1 cellular context compared by ENCODE assay signal in the genomic region with DNA sequence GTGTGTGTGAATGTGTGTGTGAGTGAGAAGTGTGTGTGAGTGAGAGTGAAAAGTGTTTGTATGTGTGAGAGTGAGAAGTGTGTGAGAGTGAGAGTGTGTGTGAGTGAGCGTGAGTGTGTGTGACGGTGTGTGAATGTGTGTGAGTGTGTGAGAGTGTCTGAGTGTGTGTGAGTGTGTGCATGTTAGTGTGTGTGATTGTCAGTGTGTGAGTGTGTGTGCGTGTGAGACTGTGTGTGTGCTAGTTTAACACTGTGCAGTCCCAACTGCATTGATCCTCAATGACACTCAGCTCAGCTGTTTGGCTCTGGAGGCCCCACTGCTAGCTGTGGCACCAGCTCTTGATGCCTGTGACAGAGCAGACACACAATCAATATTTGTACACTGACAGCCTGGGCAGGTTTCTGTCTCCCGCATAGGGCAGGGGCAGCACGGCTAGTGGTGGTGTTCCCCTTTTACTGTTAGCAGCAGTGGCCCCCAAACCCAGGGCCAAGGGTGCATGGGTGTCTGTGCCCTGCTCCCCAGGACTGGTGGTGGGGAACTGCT.
TF ChIP-seq lines count a peak whose summit lies in the region.

No MANE protein-coding gene starts in this region.

TF ChIP-seq in HepG2, 621 proteins besides CTCF, POLR2A, EP300 and RAD21 (continued from another document and continues in another):
- TF ChIP-seq, protein P1, sequence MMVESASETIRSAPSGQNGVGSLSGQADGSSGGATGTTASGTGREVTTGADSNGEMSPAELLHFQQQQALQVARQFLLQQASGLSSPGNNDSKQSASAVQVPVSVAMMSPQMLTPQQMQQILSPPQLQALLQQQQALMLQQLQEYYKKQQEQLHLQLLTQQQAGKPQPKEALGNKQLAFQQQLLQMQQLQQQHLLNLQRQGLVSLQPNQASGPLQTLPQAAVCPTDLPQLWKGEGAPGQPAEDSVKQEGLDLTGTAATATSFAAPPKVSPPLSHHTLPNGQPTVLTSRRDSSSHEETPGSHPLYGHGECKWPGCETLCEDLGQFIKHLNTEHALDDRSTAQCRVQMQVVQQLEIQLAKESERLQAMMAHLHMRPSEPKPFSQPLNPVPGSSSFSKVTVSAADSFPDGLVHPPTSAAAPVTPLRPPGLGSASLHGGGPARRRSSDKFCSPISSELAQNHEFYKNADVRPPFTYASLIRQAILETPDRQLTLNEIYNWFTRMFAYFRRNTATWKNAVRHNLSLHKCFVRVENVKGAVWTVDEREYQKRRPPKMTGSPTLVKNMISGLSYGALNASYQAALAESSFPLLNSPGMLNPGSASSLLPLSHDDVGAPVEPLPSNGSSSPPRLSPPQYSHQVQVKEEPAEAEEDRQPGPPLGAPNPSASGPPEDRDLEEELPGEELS (CRISPR knock-in tag; IDR thresholded peaks at IDR 0.05): peak; percentile 16; the same call in 1 of the 2 replicates
- TF ChIP-seq, protein P2, sequence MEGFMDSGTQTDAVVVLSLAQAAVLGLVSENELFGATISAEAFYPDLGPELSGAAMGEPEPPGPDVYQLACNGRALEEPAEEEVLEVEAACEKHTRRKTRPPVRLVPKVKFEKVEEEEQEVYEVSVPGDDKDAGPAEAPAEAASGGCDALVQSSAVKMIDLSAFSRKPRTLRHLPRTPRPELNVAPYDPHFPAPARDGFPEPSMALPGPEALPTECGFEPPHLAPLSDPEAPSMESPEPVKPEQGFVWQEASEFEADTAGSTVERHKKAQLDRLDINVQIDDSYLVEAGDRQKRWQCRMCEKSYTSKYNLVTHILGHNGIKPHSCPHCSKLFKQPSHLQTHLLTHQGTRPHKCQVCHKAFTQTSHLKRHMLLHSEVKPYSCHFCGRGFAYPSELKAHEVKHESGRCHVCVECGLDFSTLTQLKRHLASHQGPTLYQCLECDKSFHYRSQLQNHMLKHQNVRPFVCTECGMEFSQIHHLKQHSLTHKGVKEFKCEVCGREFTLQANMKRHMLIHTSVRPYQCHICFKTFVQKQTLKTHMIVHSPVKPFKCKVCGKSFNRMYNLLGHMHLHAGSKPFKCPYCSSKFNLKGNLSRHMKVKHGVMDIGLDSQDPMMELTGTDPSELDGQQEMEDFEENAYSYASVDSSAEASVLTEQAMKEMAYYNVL (CRISPR knock-in tag; IDR thresholded peaks at IDR 0.05; ENCODE audit: borderline replicate concordance): 0 out of 2 replicates have a peak, but pooled peaks have one; percentile 36
- TF ChIP-seq SP5 (CRISPR knock-in tag; IDR thresholded peaks at IDR 0.05; ENCODE audit: borderline replicate concordance, low read depth): no peak
- TF ChIP-seq KDM2A (CRISPR knock-in tag; IDR thresholded peaks at IDR 0.05; ENCODE audit: borderline replicate concordance, low read depth): peak; percentile 13; the same call in 1 of the 2 replicates
- TF ChIP-seq SALL1 (CRISPR knock-in tag; IDR thresholded peaks at IDR 0.05): peak; percentile 54; the same call in 1 of the 2 replicates
- TF ChIP-seq ZNF616 (CRISPR knock-in tag; IDR thresholded peaks at IDR 0.05; ENCODE audit: low read depth): 0 out of 2 replicates have a peak, but pooled peaks have one; percentile 48
- peak; percentile 22; the same call in 1 of the 2 replicates for TF ChIP-seq ISL2 (CRISPR knock-in tag; IDR thresholded peaks at IDR 0.05)
- TF ChIP-seq TOPORS (CRISPR knock-in tag; IDR thresholded peaks at IDR 0.05): no peak
- peak; percentile 37 for TF ChIP-seq PHB2 (IDR thresholded peaks at IDR 0.05; ENCODE audit: partially characterized antibody)
- TF ChIP-seq, protein P3, sequence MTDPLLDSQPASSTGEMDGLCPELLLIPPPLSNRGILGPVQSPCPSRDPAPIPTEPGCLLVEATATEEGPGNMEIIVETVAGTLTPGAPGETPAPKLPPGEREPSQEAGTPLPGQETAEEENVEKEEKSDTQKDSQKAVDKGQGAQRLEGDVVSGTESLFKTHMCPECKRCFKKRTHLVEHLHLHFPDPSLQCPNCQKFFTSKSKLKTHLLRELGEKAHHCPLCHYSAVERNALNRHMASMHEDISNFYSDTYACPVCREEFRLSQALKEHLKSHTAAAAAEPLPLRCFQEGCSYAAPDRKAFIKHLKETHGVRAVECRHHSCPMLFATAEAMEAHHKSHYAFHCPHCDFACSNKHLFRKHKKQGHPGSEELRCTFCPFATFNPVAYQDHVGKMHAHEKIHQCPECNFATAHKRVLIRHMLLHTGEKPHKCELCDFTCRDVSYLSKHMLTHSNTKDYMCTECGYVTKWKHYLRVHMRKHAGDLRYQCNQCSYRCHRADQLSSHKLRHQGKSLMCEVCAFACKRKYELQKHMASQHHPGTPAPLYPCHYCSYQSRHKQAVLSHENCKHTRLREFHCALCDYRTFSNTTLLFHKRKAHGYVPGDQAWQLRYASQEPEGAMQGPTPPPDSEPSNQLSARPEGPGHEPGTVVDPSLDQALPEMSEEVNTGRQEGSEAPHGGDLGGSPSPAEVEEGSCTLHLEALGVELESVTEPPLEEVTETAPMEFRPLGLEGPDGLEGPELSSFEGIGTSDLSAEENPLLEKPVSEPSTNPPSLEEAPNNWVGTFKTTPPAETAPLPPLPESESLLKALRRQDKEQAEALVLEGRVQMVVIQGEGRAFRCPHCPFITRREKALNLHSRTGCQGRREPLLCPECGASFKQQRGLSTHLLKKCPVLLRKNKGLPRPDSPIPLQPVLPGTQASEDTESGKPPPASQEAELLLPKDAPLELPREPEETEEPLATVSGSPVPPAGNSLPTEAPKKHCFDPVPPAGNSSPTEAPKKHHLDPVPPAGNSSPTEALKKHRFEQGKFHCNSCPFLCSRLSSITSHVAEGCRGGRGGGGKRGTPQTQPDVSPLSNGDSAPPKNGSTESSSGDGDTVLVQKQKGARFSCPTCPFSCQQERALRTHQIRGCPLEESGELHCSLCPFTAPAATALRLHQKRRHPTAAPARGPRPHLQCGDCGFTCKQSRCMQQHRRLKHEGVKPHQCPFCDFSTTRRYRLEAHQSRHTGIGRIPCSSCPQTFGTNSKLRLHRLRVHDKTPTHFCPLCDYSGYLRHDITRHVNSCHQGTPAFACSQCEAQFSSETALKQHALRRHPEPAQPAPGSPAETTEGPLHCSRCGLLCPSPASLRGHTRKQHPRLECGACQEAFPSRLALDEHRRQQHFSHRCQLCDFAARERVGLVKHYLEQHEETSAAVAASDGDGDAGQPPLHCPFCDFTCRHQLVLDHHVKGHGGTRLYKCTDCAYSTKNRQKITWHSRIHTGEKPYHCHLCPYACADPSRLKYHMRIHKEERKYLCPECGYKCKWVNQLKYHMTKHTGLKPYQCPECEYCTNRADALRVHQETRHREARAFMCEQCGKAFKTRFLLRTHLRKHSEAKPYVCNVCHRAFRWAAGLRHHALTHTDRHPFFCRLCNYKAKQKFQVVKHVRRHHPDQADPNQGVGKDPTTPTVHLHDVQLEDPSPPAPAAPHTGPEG (CRISPR knock-in tag; IDR thresholded peaks at IDR 0.05): no peak
- TF ChIP-seq RELA (CRISPR knock-in tag; IDR thresholded peaks at IDR 0.05): no peak
- TF ChIP-seq ZKSCAN5 (CRISPR knock-in tag; IDR thresholded peaks at IDR 0.05): no peak
- TF ChIP-seq ZNF33B (CRISPR knock-in tag; IDR thresholded peaks at IDR 0.05): no peak
- TF ChIP-seq SOX6 (IDR thresholded peaks at IDR 0.05): no peak
- peak; percentile 64 for TF ChIP-seq SOX6 (CRISPR knock-in tag; IDR thresholded peaks at IDR 0.05)
- TF ChIP-seq, protein P4, sequence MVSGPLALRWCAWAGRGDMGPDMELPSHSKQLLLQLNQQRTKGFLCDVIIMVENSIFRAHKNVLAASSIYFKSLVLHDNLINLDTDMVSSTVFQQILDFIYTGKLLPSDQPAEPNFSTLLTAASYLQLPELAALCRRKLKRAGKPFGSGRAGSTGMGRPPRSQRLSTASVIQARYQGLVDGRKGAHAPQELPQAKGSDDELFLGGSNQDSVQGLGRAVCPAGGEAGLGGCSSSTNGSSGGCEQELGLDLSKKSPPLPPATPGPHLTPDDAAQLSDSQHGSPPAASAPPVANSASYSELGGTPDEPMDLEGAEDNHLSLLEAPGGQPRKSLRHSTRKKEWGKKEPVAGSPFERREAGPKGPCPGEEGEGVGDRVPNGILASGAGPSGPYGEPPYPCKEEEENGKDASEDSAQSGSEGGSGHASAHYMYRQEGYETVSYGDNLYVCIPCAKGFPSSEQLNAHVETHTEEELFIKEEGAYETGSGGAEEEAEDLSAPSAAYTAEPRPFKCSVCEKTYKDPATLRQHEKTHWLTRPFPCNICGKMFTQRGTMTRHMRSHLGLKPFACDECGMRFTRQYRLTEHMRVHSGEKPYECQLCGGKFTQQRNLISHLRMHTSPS (CRISPR knock-in tag; IDR thresholded peaks at IDR 0.05; ENCODE audit: low read depth): peak; percentile 88
- TF ChIP-seq, protein P5, sequence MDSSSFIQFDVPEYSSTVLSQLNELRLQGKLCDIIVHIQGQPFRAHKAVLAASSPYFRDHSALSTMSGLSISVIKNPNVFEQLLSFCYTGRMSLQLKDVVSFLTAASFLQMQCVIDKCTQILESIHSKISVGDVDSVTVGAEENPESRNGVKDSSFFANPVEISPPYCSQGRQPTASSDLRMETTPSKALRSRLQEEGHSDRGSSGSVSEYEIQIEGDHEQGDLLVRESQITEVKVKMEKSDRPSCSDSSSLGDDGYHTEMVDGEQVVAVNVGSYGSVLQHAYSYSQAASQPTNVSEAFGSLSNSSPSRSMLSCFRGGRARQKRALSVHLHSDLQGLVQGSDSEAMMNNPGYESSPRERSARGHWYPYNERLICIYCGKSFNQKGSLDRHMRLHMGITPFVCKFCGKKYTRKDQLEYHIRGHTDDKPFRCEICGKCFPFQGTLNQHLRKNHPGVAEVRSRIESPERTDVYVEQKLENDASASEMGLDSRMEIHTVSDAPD (CRISPR knock-in tag; IDR thresholded peaks at IDR 0.05): peak; percentile 58; the same call in 1 of the 2 replicates
- TF ChIP-seq, protein P6, sequence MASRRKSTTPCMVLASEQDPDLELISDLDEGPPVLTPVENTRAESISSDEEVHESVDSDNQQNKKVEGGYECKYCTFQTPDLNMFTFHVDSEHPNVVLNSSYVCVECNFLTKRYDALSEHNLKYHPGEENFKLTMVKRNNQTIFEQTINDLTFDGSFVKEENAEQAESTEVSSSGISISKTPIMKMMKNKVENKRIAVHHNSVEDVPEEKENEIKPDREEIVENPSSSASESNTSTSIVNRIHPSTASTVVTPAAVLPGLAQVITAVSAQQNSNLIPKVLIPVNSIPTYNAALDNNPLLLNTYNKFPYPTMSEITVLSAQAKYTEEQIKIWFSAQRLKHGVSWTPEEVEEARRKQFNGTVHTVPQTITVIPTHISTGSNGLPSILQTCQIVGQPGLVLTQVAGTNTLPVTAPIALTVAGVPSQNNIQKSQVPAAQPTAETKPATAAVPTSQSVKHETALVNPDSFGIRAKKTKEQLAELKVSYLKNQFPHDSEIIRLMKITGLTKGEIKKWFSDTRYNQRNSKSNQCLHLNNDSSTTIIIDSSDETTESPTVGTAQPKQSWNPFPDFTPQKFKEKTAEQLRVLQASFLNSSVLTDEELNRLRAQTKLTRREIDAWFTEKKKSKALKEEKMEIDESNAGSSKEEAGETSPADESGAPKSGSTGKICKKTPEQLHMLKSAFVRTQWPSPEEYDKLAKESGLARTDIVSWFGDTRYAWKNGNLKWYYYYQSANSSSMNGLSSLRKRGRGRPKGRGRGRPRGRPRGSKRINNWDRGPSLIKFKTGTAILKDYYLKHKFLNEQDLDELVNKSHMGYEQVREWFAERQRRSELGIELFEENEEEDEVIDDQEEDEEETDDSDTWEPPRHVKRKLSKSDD (CRISPR knock-in tag; IDR thresholded peaks at IDR 0.05; ENCODE audit: low read depth): peak; percentile 16; the same call in 1 of the 2 replicates
- TF ChIP-seq TBX3 (IDR thresholded peaks at IDR 0.05; ENCODE audit: borderline replicate concordance): peak; percentile 61; the same call in 1 of the 2 replicates
- TF ChIP-seq RBFOX2 (IDR thresholded peaks at IDR 0.05; ENCODE audit: low read depth, low read length): no peak
- TF ChIP-seq, protein P7, sequence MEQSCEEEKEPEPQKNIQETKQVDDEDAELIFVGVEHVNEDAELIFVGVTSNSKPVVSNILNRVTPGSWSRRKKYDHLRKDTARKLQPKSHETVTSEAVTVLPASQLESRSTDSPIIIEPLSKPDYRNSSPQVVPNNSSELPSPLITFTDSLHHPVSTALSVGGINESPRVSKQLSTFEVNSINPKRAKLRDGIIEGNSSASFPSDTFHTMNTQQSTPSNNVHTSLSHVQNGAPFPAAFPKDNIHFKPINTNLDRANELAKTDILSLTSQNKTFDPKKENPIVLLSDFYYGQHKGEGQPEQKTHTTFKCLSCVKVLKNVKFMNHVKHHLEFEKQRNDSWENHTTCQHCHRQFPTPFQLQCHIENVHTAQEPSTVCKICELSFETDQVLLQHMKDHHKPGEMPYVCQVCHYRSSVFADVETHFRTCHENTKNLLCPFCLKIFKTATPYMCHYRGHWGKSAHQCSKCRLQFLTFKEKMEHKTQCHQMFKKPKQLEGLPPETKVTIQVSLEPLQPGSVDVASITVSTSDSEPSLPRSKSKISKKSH (CRISPR knock-in tag; IDR thresholded peaks at IDR 0.05; ENCODE audit: borderline replicate concordance): peak; percentile 16; the same call in 1 of the 2 replicates
- no peak for TF ChIP-seq ISX (CRISPR knock-in tag; conservative IDR thresholded peaks at IDR 0.05)
- TF ChIP-seq ZMYM3 (CRISPR knock-in tag; IDR thresholded peaks at IDR 0.05): peak; percentile 63; the same call in 1 of the 2 replicates
- TF ChIP-seq MZF1 (CRISPR knock-in tag; IDR thresholded peaks at IDR 0.05; ENCODE audit: borderline replicate concordance): 0 out of 2 replicates have a peak, but pooled peaks have one; percentile 49
- TF ChIP-seq RARA (CRISPR knock-in tag; IDR thresholded peaks at IDR 0.05): peak; percentile 48; the same call in 1 of the 2 replicates
- 0 out of 2 replicates have a peak, but pooled peaks have one; percentile 45 for TF ChIP-seq ZNF556 (CRISPR knock-in tag; IDR thresholded peaks at IDR 0.05; ENCODE audit: borderline replicate concordance)
- no peak for TF ChIP-seq CEBPG (CRISPR knock-in tag; IDR thresholded peaks at IDR 0.05)
- peak; percentile 80; the same call in 1 of the 2 replicates for TF ChIP-seq RBAK (CRISPR knock-in tag; IDR thresholded peaks at IDR 0.05)
- TF ChIP-seq SSRP1 (CRISPR knock-in tag; IDR thresholded peaks at IDR 0.05): peak; percentile 71; the same call in 1 of the 2 replicates
- no peak for TF ChIP-seq STAT5B (CRISPR knock-in tag; IDR thresholded peaks at IDR 0.05)
- TF ChIP-seq ZNF33A (CRISPR knock-in tag; IDR thresholded peaks at IDR 0.05; ENCODE audit: borderline replicate concordance): no peak
- peak; percentile 62 for TF ChIP-seq PITX1 (CRISPR knock-in tag; IDR thresholded peaks at IDR 0.05)
- TF ChIP-seq, protein P8, sequence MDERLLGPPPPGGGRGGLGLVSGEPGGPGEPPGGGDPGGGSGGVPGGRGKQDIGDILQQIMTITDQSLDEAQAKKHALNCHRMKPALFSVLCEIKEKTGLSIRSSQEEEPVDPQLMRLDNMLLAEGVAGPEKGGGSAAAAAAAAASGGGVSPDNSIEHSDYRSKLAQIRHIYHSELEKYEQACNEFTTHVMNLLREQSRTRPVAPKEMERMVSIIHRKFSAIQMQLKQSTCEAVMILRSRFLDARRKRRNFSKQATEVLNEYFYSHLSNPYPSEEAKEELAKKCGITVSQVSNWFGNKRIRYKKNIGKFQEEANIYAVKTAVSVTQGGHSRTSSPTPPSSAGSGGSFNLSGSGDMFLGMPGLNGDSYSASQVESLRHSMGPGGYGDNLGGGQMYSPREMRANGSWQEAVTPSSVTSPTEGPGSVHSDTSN (CRISPR knock-in tag; IDR thresholded peaks at IDR 0.05): peak; percentile 45; the same call in 1 of the 2 replicates
- 0 out of 2 replicates have a peak, but pooled peaks have one; percentile 23 for TF ChIP-seq RXRB (CRISPR knock-in tag; IDR thresholded peaks at IDR 0.05; ENCODE audit: borderline replicate concordance)
- TF ChIP-seq SOX13 (IDR thresholded peaks at IDR 0.05): no peak
- TF ChIP-seq SOX13 (CRISPR knock-in tag; conservative IDR thresholded peaks at IDR 0.05 in 1 of 2, IDR thresholded peaks at IDR 0.05 in 1 of 2): peak in 1 of 2 experiments; percentile 52; a peak in 1 of 4 replicates
- TF ChIP-seq ZNF329 (CRISPR knock-in tag; IDR thresholded peaks at IDR 0.05; ENCODE audit: low read depth): 0 out of 2 replicates have a peak, but pooled peaks have one; percentile 48
- TF ChIP-seq MYNN (CRISPR knock-in tag; IDR thresholded peaks at IDR 0.05; ENCODE audit: low read depth): no peak
